Comparison of ENCODE assay signal across 8 cellular contexts in genomic region chr17:57832711-57833596, GRCh38.
DNase-seq lines count a peak whose midpoint lies in the region; ATAC-seq and TF ChIP-seq lines count a peak whose summit lies in the region.

No MANE protein-coding gene starts in this region.

- H3K27ac ChIP-seq in HL-60 (replicated peaks) = peak overlapping the region; percentile 53

- H3K4me3 ChIP-seq in HL-60 (replicated peaks; ENCODE audit: insufficient read depth, low read length) (peak overlapping the region; percentile 34), epithelial cell of esophagus (ENCODE audit: low read length) (peak overlapping the region; percentile 2)

- peak; percentile 92 for TF ChIP-seq CTCF in HL-60 (IDR thresholded peaks at IDR 0.05; ENCODE audit: insufficient read depth, low read length)
- TF ChIP-seq CTCF in epithelial cell of esophagus (IDR thresholded peaks at IDR 0.05; ENCODE audit: insufficient read depth, low read depth, low read length, missing control alignments) = peak; percentile 91

- no peaks in the 10 kb centered on the region for H3K27me3 ChIP-seq in HL-60 (ENCODE audit: insufficient read depth, poor library complexity, severe bottlenecking)

- DNase-seq in COR-L47 (lab: John Stamatoyannopoulos, UW) (peak; percentile 81), HL-60 (ENCODE audit: low read depth in 1 of 2, low spot score in 1 of 2) (peak; percentile 70 to 79), NOMO-1 (lab: John Stamatoyannopoulos, UW; ENCODE audit: unreplicated experiment in 2 of 2) (peak; percentile 51 to 81), epithelial cell of esophagus (ENCODE audit: low read depth) (peak; percentile 81), midbrain (lab: John Stamatoyannopoulos, UW) (peak; percentile 67)
- DNase-seq in activated CD8-positive, alpha-beta memory T cell treated with anti-CD3 and anti-CD28 coated beads, Interleukin-2, amount 50 U/mL, for 1 hour (ENCODE audit: extremely low read depth) = peak; percentile 32
- DNase-seq in stimulated activated CD8-positive, alpha-beta memory T cell treated with anti-CD3 and anti-CD28 coated beads, Interleukin-15, amount 100 ng/mL, for 24 hours (ENCODE audit: low read depth) = peak; percentile 38

- no peak for ATAC-seq in GM19397 (IDR thresholded peaks at IDR 0.05; ENCODE audit: unreplicated experiment)
